1 cellular context compared by ENCODE assay signal in genomic region chr10:71262817-71263216, GRCh38.
TF ChIP-seq lines count a peak whose summit lies in the region.

No MANE protein-coding gene starts in this region.

TF ChIP-seq in GM23338, 12 proteins besides CTCF, POLR2A, EP300 and RAD21 (continued from another document):
- TF ChIP-seq ZNF114 (CRISPR knock-in tag; IDR thresholded peaks at IDR 0.05) (no peak), CREB1 (CRISPR knock-in tag; IDR thresholded peaks at IDR 0.05; ENCODE audit: low read depth) (no peak), EZH2 (IDR thresholded peaks at IDR 0.05; ENCODE audit: low read depth, unreplicated experiment) (no peak), NANOG (IDR thresholded peaks at IDR 0.05; ENCODE audit: borderline replicate concordance) (no peak), POLR2AphosphoS5 (IDR thresholded peaks at IDR 0.05; ENCODE audit: low read depth) (no peak), ETS1 (IDR thresholded peaks at IDR 0.05) (no peak), ZNF331 (CRISPR knock-in tag; IDR thresholded peaks at IDR 0.05; ENCODE audit: low read depth) (no peak), EZH2phosphoT487 (IDR thresholded peaks at IDR 0.05; ENCODE audit: unreplicated experiment) (no peak), REST (IDR thresholded peaks at IDR 0.05; ENCODE audit: unreplicated experiment) (no peak), STAT1 (IDR thresholded peaks at IDR 0.05; ENCODE audit: unreplicated experiment) (no peak), ZNF462 (CRISPR knock-in tag; IDR thresholded peaks at IDR 0.05) (no peak)
TF ChIP-seq in GM23338: peak in this region for 0.
